In genomic region chr13:64255988-64256387, GRCh38 we compare ENCODE assay signal across 27 cellular contexts.
"Had no signal": no experiment of that assay in that cellular context is flagged by ENCODE, and none has a peak within 500 bp of the region (broad histone marks: within the 10 kb centered on the region; RNA-seq: fewer than 3 reads in every experiment).

No MANE protein-coding gene starts in this region.

- H3K27me3 ChIP-seq: ascending aorta, breast epithelium, cardiac muscle cell, colonic mucosa, heart left ventricle had no signal

- DNase-seq: activated CD4-positive, alpha-beta memory T cell treated with anti-CD3 and anti-CD28 coated beads, Interleukin-2, amount 10 ng/mL, durations not matched to agents 7 days and 5 days; activated CD4-positive, alpha-beta T cell treated with anti-CD3 and anti-CD28 coated beads for 1 hour; activated CD4-positive, alpha-beta T cell treated with anti-CD3 and anti-CD28 coated beads for 4 hours; activated CD4-positive, alpha-beta T cell treated with anti-CD3 and anti-CD28 coated beads, Interleukin-2, amount 10 ng/mL, durations not matched to agents 7 days and 5 days; activated CD4-positive, alpha-beta T cell treated with anti-CD3 and anti-CD28 coated beads, Interleukin-2, amount 50 U/mL, for 4 hours; activated CD8-positive, alpha-beta memory T cell treated with anti-CD3 and anti-CD28 coated beads, Interleukin-2, amount 50 U/mL, for 48 hours; activated gamma-delta T cell; activated naive CD4-positive, alpha-beta T cell; activated naive CD4-positive, alpha-beta T cell treated with anti-CD3 and anti-CD28 coated beads, Interleukin-2, amount 10 ng/mL, durations not matched to agents 7 days and 5 days; activated naive CD8-positive, alpha-beta T cell treated with anti-CD3 and anti-CD28 coated beads, Interleukin-2, amount 10 ng/mL, durations not matched to agents 7 days and 5 days; activated T-cell treated with anti-CD3 and anti-CD28 coated beads for 4 hours; activated T-cell treated with anti-CD3 and anti-CD28 coated beads, Interleukin-2, amount 50 U/mL, for 24 hours; activated T-cell treated with anti-CD3 and anti-CD28 coated beads, Interleukin-2, amount 50 U/mL, for 72 hours; central memory CD4-positive, alpha-beta T cell; cerebellar nuclear complex; colonic mucosa; effector memory CD4-positive, alpha-beta T cell; endodermal cell; foreskin fibroblast; heart left ventricle; hypothalamus had no signal

- H3K4me3 ChIP-seq: ascending aorta, breast epithelium, cardiac muscle cell, colonic mucosa, heart left ventricle had no signal

- H3K9me3 ChIP-seq: ascending aorta, colonic mucosa had no signal

- ATAC-seq: activated naive CD4-positive, alpha-beta T cell treated with anti-CD3 and anti-CD28 coated beads, Interleukin-2, amount 50 U/mL, for 72 hours; activated T-cell treated with anti-CD3 and anti-CD28 coated beads, Interleukin-2, amount 50 U/mL, for 72 hours; esophagus mucosa; heart left ventricle; WTC11 had no signal

- H3K36me3 ChIP-seq: ascending aorta, breast epithelium, cardiac muscle cell, colonic mucosa, heart left ventricle had no signal

- H3K27ac ChIP-seq: ascending aorta, breast epithelium, cardiac muscle cell, colonic mucosa, heart left ventricle had no signal

- H3K4me1 ChIP-seq: ascending aorta, breast epithelium, colonic mucosa, heart left ventricle had no signal
